37 cellular contexts compared by ENCODE assay signal in genomic region chr3:35718921-35719320, GRCh38.
"Had no signal": no experiment of that assay in that cellular context is flagged by ENCODE, and none has a peak within 500 bp of the region (broad histone marks: within the 10 kb centered on the region; RNA-seq: fewer than 3 reads in every experiment).

No MANE protein-coding gene starts in this region.

- H3K4me1 Mint-ChIP-seq: activated naive CD4-positive, alpha-beta T cell treated with anti-CD3 and anti-CD28 coated beads, Interleukin-2, amount 10 ng/mL, durations not matched to agents 7 days and 5 days; activated naive CD4-positive, alpha-beta T cell treated with anti-CD3 and anti-CD28 coated beads, Interleukin-2, amount 50 U/mL, for 24 hours; activated naive CD8-positive, alpha-beta T cell treated with anti-CD3 and anti-CD28 coated beads for 36 hours; activated naive CD8-positive, alpha-beta T cell treated with anti-CD3 and anti-CD28 coated beads, Interleukin-2, amount 10 ng/mL, durations not matched to agents 7 days and 5 days; activated naive CD8-positive, alpha-beta T cell treated with anti-CD3 and anti-CD28 coated beads, Interleukin-2, amount 50 U/mL, for 24 hours; central memory CD8-positive, alpha-beta T cell had no signal

- H3K9me3 ChIP-seq: adrenal gland, ascending aorta, body of pancreas, breast epithelium had no signal

- H3K36me3 ChIP-seq: adrenal gland, ascending aorta, brain microvascular endothelial cell, breast epithelium, cardiac muscle cell had no signal

- H3K27ac ChIP-seq: adrenal gland, ascending aorta, body of pancreas, brain microvascular endothelial cell, breast epithelium, cardiac muscle cell had no signal

- H3K27ac Mint-ChIP-seq: activated naive CD4-positive, alpha-beta T cell treated with anti-CD3 and anti-CD28 coated beads for 36 hours; activated naive CD4-positive, alpha-beta T cell treated with anti-CD3 and anti-CD28 coated beads, Interleukin-2, amount 10 ng/mL, durations not matched to agents 7 days and 5 days; activated naive CD4-positive, alpha-beta T cell treated with anti-CD3 and anti-CD28 coated beads, Interleukin-2, amount 50 U/mL, for 24 hours; activated naive CD4-positive, alpha-beta T cell treated with anti-CD3 and anti-CD28 coated beads, Interleukin-2, amount 50 U/mL, for 72 hours; activated naive CD8-positive, alpha-beta T cell; activated naive CD8-positive, alpha-beta T cell treated with anti-CD3 and anti-CD28 coated beads for 36 hours; activated naive CD8-positive, alpha-beta T cell treated with anti-CD3 and anti-CD28 coated beads, Interleukin-2, amount 10 ng/mL, durations not matched to agents 7 days and 5 days; activated naive CD8-positive, alpha-beta T cell treated with anti-CD3 and anti-CD28 coated beads, Interleukin-2, amount 50 U/mL, for 24 hours; activated T-cell treated with anti-CD3 and anti-CD28 coated beads, Interleukin-2, amount 50 U/mL, for 24 hours; activated T-cell treated with anti-CD3 and anti-CD28 coated beads, Interleukin-2, amount 50 U/mL, for 72 hours; activated T-helper 1 cell treated with anti-CD3 and anti-CD28 coated beads, Interleukin-12 subunit alpha, Interleukin-12 subunit beta, Interleukin-2, Interleukin-4 antibody, amounts not matched to agents 30 ng/mL and 10 ng/mL and 1 ng/mL, durations not matched to agents 14 hours and 24 hours and 36 hours; activated T-helper 2 cell treated with anti-CD3 and anti-CD28 coated beads, Interferon-gamma antibody, Interleukin-2, Interleukin-4, amounts not matched to agents 10 μg/mL and 5 μg/mL and 100 μg/mL, durations not matched to agents 14 hours and 24 hours and 36 hours had no signal

- H3K4me3 ChIP-seq: adrenal gland, ascending aorta, body of pancreas, breast epithelium, cardiac muscle cell had no signal

- H3K27me3 Mint-ChIP-seq: activated naive CD4-positive, alpha-beta T cell treated with anti-CD3 and anti-CD28 coated beads, Interleukin-2, amount 10 ng/mL, durations not matched to agents 7 days and 5 days; activated naive CD4-positive, alpha-beta T cell treated with anti-CD3 and anti-CD28 coated beads, Interleukin-2, amount 50 U/mL, for 24 hours; activated naive CD8-positive, alpha-beta T cell treated with anti-CD3 and anti-CD28 coated beads for 36 hours; activated naive CD8-positive, alpha-beta T cell treated with anti-CD3 and anti-CD28 coated beads, Interleukin-2, amount 10 ng/mL, durations not matched to agents 7 days and 5 days; activated naive CD8-positive, alpha-beta T cell treated with anti-CD3 and anti-CD28 coated beads, Interleukin-2, amount 50 U/mL, for 24 hours; activated T-cell treated with anti-CD3 and anti-CD28 coated beads, Interleukin-2, amount 50 U/mL, for 24 hours; brain; central memory CD8-positive, alpha-beta T cell had no signal

- ATAC-seq: activated naive CD4-positive, alpha-beta T cell treated with anti-CD3 and anti-CD28 coated beads, Interleukin-2, amount 50 U/mL, for 72 hours; activated naive CD8-positive, alpha-beta T cell treated with anti-CD3 and anti-CD28 coated beads, Interleukin-2, amount 50 U/mL, for 24 hours; activated T-cell treated with anti-CD3 and anti-CD28 coated beads, Interleukin-2, amount 50 U/mL, for 4 hours; activated T-cell treated with anti-CD3 and anti-CD28 coated beads, Interleukin-2, amount 50 U/mL, for 72 hours; body of pancreas had no signal

- H3K4me1 ChIP-seq: adrenal gland, ascending aorta, body of pancreas, breast epithelium had no signal

- H3K9me3 Mint-ChIP-seq: activated naive CD4-positive, alpha-beta T cell treated with anti-CD3 and anti-CD28 coated beads for 36 hours; activated naive CD4-positive, alpha-beta T cell treated with anti-CD3 and anti-CD28 coated beads, Interleukin-2, amount 10 ng/mL, durations not matched to agents 7 days and 5 days; activated naive CD4-positive, alpha-beta T cell treated with anti-CD3 and anti-CD28 coated beads, Interleukin-2, amount 50 U/mL, for 24 hours; activated naive CD4-positive, alpha-beta T cell treated with anti-CD3 and anti-CD28 coated beads, Interleukin-2, amount 50 U/mL, for 72 hours; activated naive CD8-positive, alpha-beta T cell treated with anti-CD3 and anti-CD28 coated beads for 36 hours; activated naive CD8-positive, alpha-beta T cell treated with anti-CD3 and anti-CD28 coated beads, Interleukin-2, amount 10 ng/mL, durations not matched to agents 7 days and 5 days; activated naive CD8-positive, alpha-beta T cell treated with anti-CD3 and anti-CD28 coated beads, Interleukin-2, amount 50 U/mL, for 24 hours; activated T-cell treated with anti-CD3 and anti-CD28 coated beads, Interleukin-2, amount 50 U/mL, for 4 hours; activated T-cell treated with anti-CD3 and anti-CD28 coated beads, Interleukin-2, amount 50 U/mL, for 72 hours; activated T-helper 1 cell treated with anti-CD3 and anti-CD28 coated beads, Interleukin-12 subunit alpha, Interleukin-12 subunit beta, Interleukin-2, Interleukin-4 antibody, amounts not matched to agents 30 ng/mL and 10 ng/mL and 1 ng/mL, durations not matched to agents 14 hours and 24 hours and 36 hours; activated T-helper 2 cell treated with anti-CD3 and anti-CD28 coated beads, Interferon-gamma antibody, Interleukin-2, Interleukin-4, amounts not matched to agents 10 μg/mL and 5 μg/mL and 100 μg/mL, durations not matched to agents 14 hours and 24 hours and 36 hours; brain; central memory CD8-positive, alpha-beta T cell had no signal

- H3K27me3 ChIP-seq: adrenal gland, ascending aorta, body of pancreas, brain microvascular endothelial cell, breast epithelium had no signal

- DNase-seq: activated effector memory CD4-positive, alpha-beta T cell treated with anti-CD3 and anti-CD28 coated beads, Interleukin-2, amount 50 U/mL, for 16 hours; activated effector memory CD4-positive, alpha-beta T cell treated with Interleukin-2 at 50 U/mL for 16 hours; activated gamma-delta T cell; activated gamma-delta T cell treated with Interleukin-2 at 50 U/mL for 16 hours; activated naive CD4-positive, alpha-beta T cell treated with anti-CD3 and anti-CD28 coated beads for 36 hours; activated naive CD4-positive, alpha-beta T cell treated with anti-CD3 and anti-CD28 coated beads, Interleukin-2, amount 10 ng/mL, durations not matched to agents 7 days and 5 days; activated naive CD4-positive, alpha-beta T cell treated with anti-CD3 and anti-CD28 coated beads, Interleukin-2, amount 50 U/mL, for 16 hours; activated naive CD4-positive, alpha-beta T cell treated with Interleukin-2 at 50 U/mL for 16 hours; activated naive CD8-positive, alpha-beta T cell treated with anti-CD3 and anti-CD28 coated beads for 36 hours; activated naive CD8-positive, alpha-beta T cell treated with anti-CD3 and anti-CD28 coated beads, Interleukin-2, amount 10 ng/mL, durations not matched to agents 7 days and 5 days; activated naive CD8-positive, alpha-beta T cell treated with anti-CD3 and anti-CD28 coated beads, Interleukin-2, amount 50 U/mL, for 24 hours; activated T-cell treated with anti-CD3 and anti-CD28 coated beads for 4 hours; activated T-cell treated with anti-CD3 and anti-CD28 coated beads, Interleukin-2, amount 50 U/mL, for 1 hour; activated T-cell treated with anti-CD3 and anti-CD28 coated beads, Interleukin-2, amount 50 U/mL, for 24 hours; activated T-cell treated with anti-CD3 and anti-CD28 coated beads, Interleukin-2, amount 50 U/mL, for 4 hours; activated T-cell treated with anti-CD3 and anti-CD28 coated beads, Interleukin-2, amount 50 U/mL, for 48 hours; activated T-cell treated with anti-CD3 and anti-CD28 coated beads, Interleukin-2, amount 50 U/mL, for 72 hours; adrenal gland; amniotic stem cell; amygdala; anterior cingulate cortex; aorta; body of pancreas; brain microvascular endothelial cell; caudate nucleus; central memory CD4-positive, alpha-beta T cell; cerebellar nuclear complex had no signal

- H3K4me3 Mint-ChIP-seq: activated naive CD4-positive, alpha-beta T cell treated with anti-CD3 and anti-CD28 coated beads for 36 hours; activated naive CD4-positive, alpha-beta T cell treated with anti-CD3 and anti-CD28 coated beads, Interleukin-2, amount 10 ng/mL, durations not matched to agents 7 days and 5 days; activated naive CD4-positive, alpha-beta T cell treated with anti-CD3 and anti-CD28 coated beads, Interleukin-2, amount 50 U/mL, for 24 hours; activated naive CD8-positive, alpha-beta T cell; activated naive CD8-positive, alpha-beta T cell treated with anti-CD3 and anti-CD28 coated beads for 36 hours; activated naive CD8-positive, alpha-beta T cell treated with anti-CD3 and anti-CD28 coated beads, Interleukin-2, amount 10 ng/mL, durations not matched to agents 7 days and 5 days; activated naive CD8-positive, alpha-beta T cell treated with anti-CD3 and anti-CD28 coated beads, Interleukin-2, amount 50 U/mL, for 24 hours; activated T-cell treated with anti-CD3 and anti-CD28 coated beads, Interleukin-2, amount 50 U/mL, for 24 hours; activated T-cell treated with anti-CD3 and anti-CD28 coated beads, Interleukin-2, amount 50 U/mL, for 4 hours; activated T-cell treated with anti-CD3 and anti-CD28 coated beads, Interleukin-2, amount 50 U/mL, for 72 hours; activated T-helper 1 cell treated with anti-CD3 and anti-CD28 coated beads, Interleukin-12 subunit alpha, Interleukin-12 subunit beta, Interleukin-2, Interleukin-4 antibody, amounts not matched to agents 30 ng/mL and 10 ng/mL and 1 ng/mL, durations not matched to agents 14 hours and 24 hours and 36 hours; brain; central memory CD8-positive, alpha-beta T cell had no signal

- H3K36me3 Mint-ChIP-seq: activated naive CD4-positive, alpha-beta T cell treated with anti-CD3 and anti-CD28 coated beads, Interleukin-2, amount 10 ng/mL, durations not matched to agents 7 days and 5 days; activated naive CD4-positive, alpha-beta T cell treated with anti-CD3 and anti-CD28 coated beads, Interleukin-2, amount 50 U/mL, for 24 hours; activated naive CD4-positive, alpha-beta T cell treated with anti-CD3 and anti-CD28 coated beads, Interleukin-2, amount 50 U/mL, for 72 hours; activated naive CD8-positive, alpha-beta T cell; activated naive CD8-positive, alpha-beta T cell treated with anti-CD3 and anti-CD28 coated beads for 36 hours; activated naive CD8-positive, alpha-beta T cell treated with anti-CD3 and anti-CD28 coated beads, Interleukin-2, amount 10 ng/mL, durations not matched to agents 7 days and 5 days had no signal
